12 cellular contexts compared by ENCODE assay signal in the genomic region with DNA sequence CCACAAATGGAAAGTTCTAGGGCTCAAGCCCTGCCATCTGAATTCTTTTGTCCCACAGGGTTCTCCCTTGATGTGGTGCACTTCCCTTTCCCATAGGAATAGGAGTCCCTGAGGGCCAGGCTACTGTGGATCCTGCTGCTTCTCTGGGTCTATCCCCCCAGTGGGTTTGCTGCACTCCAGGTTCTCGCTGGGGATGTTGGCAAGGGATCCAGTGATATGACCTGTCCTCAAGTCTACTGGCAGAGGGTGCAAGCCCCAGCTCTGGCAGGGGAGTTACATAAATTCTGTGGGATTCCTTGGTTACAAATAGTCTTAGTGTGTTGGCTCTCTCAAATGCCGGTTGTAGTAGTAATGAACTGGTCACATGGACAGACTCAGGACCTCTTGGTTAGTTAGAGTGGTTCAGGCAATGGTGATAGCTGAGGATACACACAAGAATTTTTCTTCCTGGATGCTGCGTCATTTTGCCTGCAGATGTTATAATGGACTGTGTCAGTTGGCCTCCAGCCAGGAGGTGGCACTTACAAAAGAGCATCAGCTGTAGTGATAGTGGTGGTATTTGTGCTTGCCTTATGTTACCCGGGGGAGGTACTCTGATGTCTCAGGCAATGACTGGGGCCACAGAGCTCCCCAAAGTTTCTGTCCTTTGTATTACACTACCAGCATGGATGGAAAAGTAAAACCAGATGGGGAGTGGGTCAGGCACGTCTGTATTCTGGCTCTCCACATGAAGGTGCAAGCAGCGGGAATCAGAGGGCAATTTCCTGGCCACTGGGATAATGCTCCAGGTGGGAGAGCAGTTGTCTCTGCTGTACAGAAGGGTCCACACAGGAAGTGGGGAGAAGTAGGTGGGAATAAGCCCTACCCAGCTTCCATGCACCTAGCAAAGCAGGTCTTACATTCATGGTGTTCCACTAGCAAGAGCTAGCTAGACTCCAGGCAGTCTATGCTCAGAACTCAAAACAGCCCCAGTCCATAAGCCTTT.
"Had no signal": no experiment of that assay in that cellular context is flagged by ENCODE, and none has a peak within 500 bp of the region (broad histone marks: within the 10 kb centered on the region; RNA-seq: fewer than 3 reads in every experiment).

No MANE protein-coding gene starts in this region.

- H3K9me3 ChIP-seq: neutrophil, tibial artery had no signal

- H3K27me3 ChIP-seq: neutrophil, tibial artery had no signal

- H3K36me3 ChIP-seq: neutrophil, tibial artery had no signal

- DNase-seq: activated CD4-positive, alpha-beta memory T cell treated with anti-CD3 and anti-CD28 coated beads for 36 hours; activated CD4-positive, CD25-positive, alpha-beta regulatory T cell treated with anti-CD3 and anti-CD28 coated beads, Interleukin-2, amount 50 U/mL, for 72 hours; activated naive CD8-positive, alpha-beta T cell treated with anti-CD3 and anti-CD28 coated beads, Interleukin-2, amount 10 ng/mL, durations not matched to agents 7 days and 5 days; activated T-cell treated with anti-CD3 and anti-CD28 coated beads, Interleukin-2, amount 50 U/mL, for 72 hours; endodermal cell; hippocampal formation; naive B cell; posterior cingulate gyrus; small intestine; T-helper 9 cell; tibial artery had no signal

- ATAC-seq: activated T-cell treated with anti-CD3 and anti-CD28 coated beads, Interleukin-2, amount 50 U/mL, for 72 hours had no signal

- H3K4me1 ChIP-seq: tibial artery had no signal

- H3K4me1 Mint-ChIP-seq: activated naive CD8-positive, alpha-beta T cell treated with anti-CD3 and anti-CD28 coated beads, Interleukin-2, amount 10 ng/mL, durations not matched to agents 7 days and 5 days; endodermal cell; naive B cell had no signal

- H3K27ac ChIP-seq: neutrophil, tibial artery had no signal

- H3K36me3 Mint-ChIP-seq: activated CD4-positive, alpha-beta memory T cell treated with anti-CD3 and anti-CD28 coated beads for 36 hours; activated naive CD8-positive, alpha-beta T cell treated with anti-CD3 and anti-CD28 coated beads, Interleukin-2, amount 10 ng/mL, durations not matched to agents 7 days and 5 days; naive B cell had no signal

- H3K27ac Mint-ChIP-seq: activated CD4-positive, alpha-beta memory T cell treated with anti-CD3 and anti-CD28 coated beads for 36 hours; activated naive CD8-positive, alpha-beta T cell treated with anti-CD3 and anti-CD28 coated beads, Interleukin-2, amount 10 ng/mL, durations not matched to agents 7 days and 5 days; activated T-cell treated with anti-CD3 and anti-CD28 coated beads, Interleukin-2, amount 50 U/mL, for 72 hours; endodermal cell had no signal

- H3K4me3 ChIP-seq: tibial artery had no signal

- H3K9me3 Mint-ChIP-seq: endodermal cell had no signal

- H3K4me3 Mint-ChIP-seq: activated CD4-positive, alpha-beta memory T cell treated with anti-CD3 and anti-CD28 coated beads for 36 hours; activated naive CD8-positive, alpha-beta T cell treated with anti-CD3 and anti-CD28 coated beads, Interleukin-2, amount 10 ng/mL, durations not matched to agents 7 days and 5 days; activated T-cell treated with anti-CD3 and anti-CD28 coated beads, Interleukin-2, amount 50 U/mL, for 72 hours; endodermal cell; naive B cell had no signal
